In the genomic region with DNA sequence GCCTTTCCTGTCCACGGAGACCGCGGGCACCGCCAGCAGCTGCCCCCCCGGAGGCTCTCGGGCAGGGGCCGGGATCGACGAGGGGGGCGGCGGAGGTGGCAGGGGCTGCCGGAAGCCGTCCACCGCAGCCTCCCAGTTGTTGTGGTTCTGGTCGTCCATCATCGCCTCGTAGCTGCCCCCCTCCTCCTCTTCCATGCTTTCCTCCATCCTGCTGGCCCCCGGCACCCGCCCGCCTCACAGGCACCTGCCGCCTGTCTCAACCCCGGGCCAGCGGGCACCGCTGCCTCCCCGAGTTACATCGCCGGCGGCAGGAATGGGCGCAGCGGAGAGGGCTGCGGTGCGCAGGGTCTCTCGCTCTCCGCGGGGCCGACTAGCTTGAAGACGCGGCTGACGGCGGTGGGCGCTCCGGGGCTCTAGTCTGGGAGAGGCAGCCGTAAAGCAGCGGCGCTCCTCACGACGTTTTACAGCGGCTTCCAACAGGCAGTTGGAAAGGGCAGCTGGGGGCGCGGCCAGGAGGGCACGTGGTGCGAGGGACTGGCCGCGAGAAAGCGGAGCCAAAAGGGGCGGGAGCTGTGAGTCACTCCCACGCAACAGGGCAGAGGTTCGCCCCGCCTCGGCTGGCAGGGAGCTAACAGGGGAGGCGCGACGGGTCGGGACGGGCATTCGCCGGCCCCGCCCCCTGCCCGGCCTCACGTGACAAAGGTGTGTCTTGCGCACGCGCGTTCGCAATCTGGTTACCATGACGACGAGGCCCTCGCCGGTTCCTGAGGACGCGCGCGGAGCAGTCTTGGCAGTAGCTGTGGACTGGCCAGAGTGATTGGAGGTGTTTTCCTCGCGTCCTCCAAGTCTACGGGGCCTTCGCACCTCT, we compare ENCODE assay signal across 1 cellular context.
TF ChIP-seq lines count a peak whose summit lies in the region.

A gene (minus strand): TSS at position 415 of the 868 bp plus-strand sequence. CDS start 208 bp downstream, at position 207.

TF ChIP-seq in SK-N-SH, 30 proteins besides CTCF, POLR2A, EP300 and RAD21 (continued from another document):
- TF ChIP-seq, protein P1, sequence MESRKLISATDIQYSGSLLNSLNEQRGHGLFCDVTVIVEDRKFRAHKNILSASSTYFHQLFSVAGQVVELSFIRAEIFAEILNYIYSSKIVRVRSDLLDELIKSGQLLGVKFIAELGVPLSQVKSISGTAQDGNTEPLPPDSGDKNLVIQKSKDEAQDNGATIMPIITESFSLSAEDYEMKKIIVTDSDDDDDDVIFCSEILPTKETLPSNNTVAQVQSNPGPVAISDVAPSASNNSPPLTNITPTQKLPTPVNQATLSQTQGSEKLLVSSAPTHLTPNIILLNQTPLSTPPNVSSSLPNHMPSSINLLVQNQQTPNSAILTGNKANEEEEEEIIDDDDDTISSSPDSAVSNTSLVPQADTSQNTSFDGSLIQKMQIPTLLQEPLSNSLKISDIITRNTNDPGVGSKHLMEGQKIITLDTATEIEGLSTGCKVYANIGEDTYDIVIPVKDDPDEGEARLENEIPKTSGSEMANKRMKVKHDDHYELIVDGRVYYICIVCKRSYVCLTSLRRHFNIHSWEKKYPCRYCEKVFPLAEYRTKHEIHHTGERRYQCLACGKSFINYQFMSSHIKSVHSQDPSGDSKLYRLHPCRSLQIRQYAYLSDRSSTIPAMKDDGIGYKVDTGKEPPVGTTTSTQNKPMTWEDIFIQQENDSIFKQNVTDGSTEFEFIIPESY (IDR thresholded peaks at IDR 0.05; ENCODE audit: borderline replicate concordance, low read depth) = peak; percentile 51; the same call in 1 of the 2 replicates
- TF ChIP-seq FOSL2 (IDR thresholded peaks at IDR 0.05; ENCODE audit: borderline replicate concordance, low read depth) (peak; percentile 76), NRF1 (IDR thresholded peaks at IDR 0.05; ENCODE audit: low read depth, low read length) (peak; percentile 88), SMC3 (IDR thresholded peaks at IDR 0.05; ENCODE audit: low read depth, low read length) (no peak; the same call in 1 of the 2 replicates), TCF12 (IDR thresholded peaks at IDR 0.05) (no peak), SIN3A (IDR thresholded peaks at IDR 0.05; ENCODE audit: borderline replicate concordance, low read depth, low read length) (no peak), JUND (IDR thresholded peaks at IDR 0.05) (peak; percentile 33; the same call in 1 of the 2 replicates), YY1 (IDR thresholded peaks at IDR 0.05; ENCODE audit: low read depth) (0 out of 2 replicates have a peak, but pooled peaks have one; percentile 13), FOXJ3 (CRISPR knock-in tag; IDR thresholded peaks at IDR 0.05) (no peak), GATA2 (CRISPR knock-in tag; IDR thresholded peaks at IDR 0.05) (no peak), RCOR1 (IDR thresholded peaks at IDR 0.05; ENCODE audit: low read length) (no peak), RXRA (IDR thresholded peaks at IDR 0.05; ENCODE audit: borderline replicate concordance, low read depth) (no peak), ELF1 (IDR thresholded peaks at IDR 0.05) (no peak), POLR2AphosphoS5 (IDR thresholded peaks at IDR 0.05; ENCODE audit: low read depth, low read length) (peak; percentile 73), MXI1 (IDR thresholded peaks at IDR 0.05; ENCODE audit: low read depth, low read length) (peak; percentile 84), GABPA (IDR thresholded peaks at IDR 0.05; ENCODE audit: low read depth) (no peak), CHD2 (IDR thresholded peaks at IDR 0.05; ENCODE audit: low read length, partially characterized antibody) (peak; percentile 64)
- TF ChIP-seq, protein P2, sequence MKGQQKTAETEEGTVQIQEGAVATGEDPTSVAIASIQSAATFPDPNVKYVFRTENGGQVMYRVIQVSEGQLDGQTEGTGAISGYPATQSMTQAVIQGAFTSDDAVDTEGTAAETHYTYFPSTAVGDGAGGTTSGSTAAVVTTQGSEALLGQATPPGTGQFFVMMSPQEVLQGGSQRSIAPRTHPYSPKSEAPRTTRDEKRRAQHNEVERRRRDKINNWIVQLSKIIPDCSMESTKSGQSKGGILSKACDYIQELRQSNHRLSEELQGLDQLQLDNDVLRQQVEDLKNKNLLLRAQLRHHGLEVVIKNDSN (IDR thresholded peaks at IDR 0.05; ENCODE audit: borderline replicate concordance, low read depth) = peak; percentile 98
- TF ChIP-seq, protein P3, sequence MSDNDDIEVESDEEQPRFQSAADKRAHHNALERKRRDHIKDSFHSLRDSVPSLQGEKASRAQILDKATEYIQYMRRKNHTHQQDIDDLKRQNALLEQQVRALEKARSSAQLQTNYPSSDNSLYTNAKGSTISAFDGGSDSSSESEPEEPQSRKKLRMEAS (IDR thresholded peaks at IDR 0.05; ENCODE audit: low read depth) = peak; percentile 76
- TF ChIP-seq, protein P4, sequence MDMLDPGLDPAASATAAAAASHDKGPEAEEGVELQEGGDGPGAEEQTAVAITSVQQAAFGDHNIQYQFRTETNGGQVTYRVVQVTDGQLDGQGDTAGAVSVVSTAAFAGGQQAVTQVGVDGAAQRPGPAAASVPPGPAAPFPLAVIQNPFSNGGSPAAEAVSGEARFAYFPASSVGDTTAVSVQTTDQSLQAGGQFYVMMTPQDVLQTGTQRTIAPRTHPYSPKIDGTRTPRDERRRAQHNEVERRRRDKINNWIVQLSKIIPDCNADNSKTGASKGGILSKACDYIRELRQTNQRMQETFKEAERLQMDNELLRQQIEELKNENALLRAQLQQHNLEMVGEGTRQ (IDR thresholded peaks at IDR 0.05; ENCODE audit: borderline replicate concordance, low read depth, low read length) = peak; percentile 94
